ENCODE assay signal across 8 cellular contexts in genomic region chrX:50204364-50204899, GRCh38. TPM values are rescaled to one million over a fixed set of nuclear protein-coding genes. Genes with fewer than 3 reads are reported as not detected.
DNase-seq lines count a peak whose midpoint lies in the region; ATAC-seq lines count a peak whose summit lies in the region.

TSS of gene CCNB3 (plus strand) at chrX:50204765. CDS start at chrX:50285164, 80,399 bp downstream.

- H3K18ac ChIP-seq in mesendoderm (ENCODE audit: low read length): peak within 1 kb of the TSS; percentile 60

- H3K56ac ChIP-seq in mesendoderm (ENCODE audit: low read length): peak within 1 kb of the TSS; percentile 49

- H2BK5ac ChIP-seq in mesendoderm (ENCODE audit: low read length): no peak within 1 kb of the TSS

- H3K9me3 ChIP-seq in duodenal mucosa (ENCODE audit: control insufficient read depth in 1 of 2, low read length in 2 of 2): no peaks in the 10 kb centered on the region

- H3K4me3 ChIP-seq in duodenal mucosa (ENCODE audit: low read depth in 1 of 2, low read length in 2 of 2) (peak within 1 kb of the TSS; percentile 36 to 52), mesendoderm (ENCODE audit: low read length) (no peak within 1 kb of the TSS)

- DNase-seq in CD1c-positive myeloid dendritic cell (ENCODE audit: extremely low spot score) (peak; percentile 78), NCI-H524 treated with DMSO at 0.1 percent for 48 hours (lab: John Stamatoyannopoulos, UW) (peak; percentile 26), mesendoderm (peak; percentile 75)
- peak; percentile 60 to 71 for DNase-seq in activated CD4-positive, alpha-beta T cell treated with anti-CD3 and anti-CD28 coated beads, Interleukin-2, amount 50 U/mL, for 48 hours
- DNase-seq in stimulated activated CD8-positive, alpha-beta memory T cell treated with anti-CD3 and anti-CD28 coated beads, Interleukin-15, amount 100 ng/mL, for 1 hour (ENCODE audit: low read depth): peak; percentile 32

- no peak within 1 kb of the TSS for H2BK15ac ChIP-seq in mesendoderm (replicated peaks; ENCODE audit: low read depth)

- H4K8ac ChIP-seq in mesendoderm (ENCODE audit: low read depth, low read length): no peak within 1 kb of the TSS

- H2AK5ac ChIP-seq in mesendoderm (ENCODE audit: low read length): no peak within 1 kb of the TSS

- H3K4me1 ChIP-seq in duodenal mucosa (ENCODE audit: control insufficient read depth in 1 of 2, insufficient read depth in 2 of 2, low read length in 2 of 2): peaks cover 0 to 4% of the 10 kb centered on the region in 2 donors
- no peaks in the 10 kb centered on the region for H3K4me1 ChIP-seq in mesendoderm (ENCODE audit: control insufficient read depth, low read depth, low read length)

- ATAC-seq in GM19328 (IDR thresholded peaks at IDR 0.05; ENCODE audit: unreplicated experiment) (peak; percentile 94), HG03457 (IDR thresholded peaks at IDR 0.05; ENCODE audit: unreplicated experiment) (peak; percentile 91)

- H3K27me3 ChIP-seq in duodenal mucosa (ENCODE audit: control insufficient read depth in 1 of 2, insufficient read depth in 2 of 2, low read length in 2 of 2): no peaks in the 10 kb centered on the region
- H3K27me3 ChIP-seq in mesendoderm (ENCODE audit: insufficient read depth, low read length, poor library complexity): no peaks in the 10 kb centered on the region

- no peaks in the 10 kb centered on the region for H3K36me3 ChIP-seq in duodenal mucosa (ENCODE audit: control insufficient read depth in 1 of 2, insufficient read depth in 2 of 2, low read length in 2 of 2)
- no peaks in the 10 kb centered on the region for H3K36me3 ChIP-seq in mesendoderm (ENCODE audit: control insufficient read depth, insufficient read depth, low read length)

- H3K23ac ChIP-seq in mesendoderm (ENCODE audit: low read length): no peak within 1 kb of the TSS

- no peak within 1 kb of the TSS for H3K9ac ChIP-seq in duodenal mucosa (ENCODE audit: low read depth in 1 of 2, low read length in 2 of 2)
- peak within 1 kb of the TSS; percentile 32 for H3K9ac ChIP-seq in mesendoderm (ENCODE audit: low read length)

- H2BK120ac ChIP-seq in mesendoderm (ENCODE audit: low read depth, low read length): no peak within 1 kb of the TSS

- H3K27ac ChIP-seq in duodenal mucosa (ENCODE audit: low read depth, low read length): no peak within 1 kb of the TSS
- no peak within 1 kb of the TSS for H3K27ac ChIP-seq in mesendoderm (ENCODE audit: low read depth, low read length)

- no peak within 1 kb of the TSS for H4K5ac ChIP-seq in mesendoderm (ENCODE audit: low read length)

- WGBS in mesendoderm (ENCODE audit: extremely low coverage, insufficient coverage, low lambda C conversion rate): no CpG with 5 or more reads among the region's 19 CpGs

- peak within 1 kb of the TSS; percentile 4 for H3K4ac ChIP-seq in mesendoderm (ENCODE audit: low read depth, low read length)

- H3K4me2 ChIP-seq in mesendoderm (ENCODE audit: low read length): no peak within 1 kb of the TSS

- H3K79me2 ChIP-seq in mesendoderm (ENCODE audit: control insufficient read depth, insufficient read depth, low read length): no peaks in the 10 kb centered on the region

- no peaks in the 10 kb centered on the region for H3K79me1 ChIP-seq in mesendoderm (ENCODE audit: low read length)

RNA-seq across cellular contexts. Expression of gene CCNB3, which starts in this region (rescaled TPM):
- polyA plus RNA-seq in mesendoderm (2013, experiment 1 of 2): 0.28 TPM
- polyA plus RNA-seq in mesendoderm (2013, experiment 2 of 2): 0.22 TPM

Comparison
In these comparisons a context has a peak if more than half of its experiments do, and no peak if none do; other contexts are left out.
1. DNase-seq: peak in every context shown above with its lines; median percentile 78 in CD1c-positive myeloid dendritic cell; 75 in mesendoderm; 66 in activated CD4-positive, alpha-beta T cell treated with anti-CD3 and anti-CD28 coated beads, Interleukin-2, amount 50 U/mL, for 48 hours; 32 in stimulated activated CD8-positive, alpha-beta memory T cell treated with anti-CD3 and anti-CD28 coated beads, Interleukin-15, amount 100 ng/mL, for 1 hour; 26 in NCI-H524 treated with DMSO at 0.1 percent for 48 hours.